Comparison of ENCODE assay signal across 10 cellular contexts in genomic region chr3:183584246-183584913, GRCh38. TPM values are rescaled to one million over a fixed set of nuclear protein-coding genes. Genes with fewer than 3 reads are reported as not detected.
DNase-seq lines count a peak whose midpoint lies in the region; TF ChIP-seq lines count a peak whose summit lies in the region.
"Had no signal": no experiment of that assay in that cellular context is flagged by ENCODE, and none has a peak within 500 bp of the region (broad histone marks: within the 10 kb centered on the region; RNA-seq: fewer than 3 reads in every experiment).

No MANE protein-coding gene starts in this region.

- peaks cover 42% of the 10 kb centered on the region for H3K4me1 Mint-ChIP-seq in endodermal cell
- H3K4me1 Mint-ChIP-seq in mesothelial cell of epicardium, result peaks cover 33% of the 10 kb centered on the region

- H3K4me3 Mint-ChIP-seq in endodermal cell (no peak overlapping the region), mesothelial cell of epicardium (no peak overlapping the region)

- H3K9me3 ChIP-seq in endodermal cell (ENCODE audit: control insufficient read depth, low read length), result no peaks in the 10 kb centered on the region

- no peaks in the 10 kb centered on the region for H3K36me3 Mint-ChIP-seq in endodermal cell (ENCODE audit: low read depth)
- H3K36me3 Mint-ChIP-seq in mesothelial cell of epicardium, result no peaks in the 10 kb centered on the region

- H3K27ac Mint-ChIP-seq in endodermal cell, result peak overlapping the region; percentile 90
- H3K27ac Mint-ChIP-seq in mesothelial cell of epicardium, result peak overlapping the region; percentile 37

- H3K4me1 ChIP-seq in endodermal cell (ENCODE audit: control insufficient read depth, insufficient read depth, low read length), result peaks cover 26% of the 10 kb centered on the region

- no peaks in the 10 kb centered on the region for H3K27me3 ChIP-seq in endodermal cell (ENCODE audit: control insufficient read depth, insufficient read depth, low read length, poor library complexity, severe bottlenecking)

- H3K36me3 ChIP-seq in endodermal cell (ENCODE audit: control insufficient read depth, insufficient read depth, low read length), result no peaks in the 10 kb centered on the region

- 83 to 87% methylated on average over 7 of the region's 7 CpGs for WGBS in endodermal cell (ENCODE audit: insufficient coverage in 1 of 2, insufficient read length in 1 of 2), 2 experiments

- no peak overlapping the region for H3K9ac ChIP-seq in endodermal cell (ENCODE audit: extremely low read depth, low read length, poor library complexity, severe bottlenecking)

- no peaks in the 10 kb centered on the region for H3K9me3 Mint-ChIP-seq in endodermal cell
- no peaks in the 10 kb centered on the region for H3K9me3 Mint-ChIP-seq in mesothelial cell of epicardium

- peak overlapping the region; percentile 17 for H3K4me3 ChIP-seq in endodermal cell (ENCODE audit: low read length)

- DNase-seq in NCI-H2227 (lab: John Stamatoyannopoulos, UW; ENCODE audit: unreplicated experiment), result peak; percentile 54
- no peak for DNase-seq in NCI-H2227 treated with DMSO at 0.1 percent for 48 hours (lab: John Stamatoyannopoulos, UW)
- DNase-seq in endodermal cell, result peak; percentile 66
- no peak for DNase-seq in mesothelial cell of epicardium (ENCODE audit: low spot score in 2 of 2, unreplicated experiment in 2 of 2)
- peak; percentile 64 for DNase-seq in ureter (ENCODE audit: low spot score)
- DNase-seq in activated CD4-positive, alpha-beta T cell treated with anti-CD3 and anti-CD28 coated beads for 4 hours, result no peak
- DNase-seq in NCI-H2081 (lab: John Stamatoyannopoulos, UW), result no peak
- DNase-seq in NCI-H748 treated with DMSO at 0.1 percent for 48 hours (lab: John Stamatoyannopoulos, UW), result no peak
- DNase-seq: activated gamma-delta T cell had no signal

- TF ChIP-seq CTCF in endodermal cell (conservative IDR thresholded peaks at IDR 0.05) (no peak), mesothelial cell of epicardium (IDR thresholded peaks at IDR 0.05; ENCODE audit: unreplicated experiment) (no peak)

- H3K27me3 Mint-ChIP-seq in endodermal cell (ENCODE audit: insufficient read depth) (peaks cover 1% of the 10 kb centered on the region), mesothelial cell of epicardium (ENCODE audit: low read depth) (peaks cover 7% of the 10 kb centered on the region)

- peak overlapping the region; percentile 80 for H3K27ac ChIP-seq in endodermal cell (ENCODE audit: low read depth, low read length)
- H3K27ac ChIP-seq: 22Rv1 had no signal

RNA-seq across cellular contexts. Expression of gene KLHL6, which starts 28.9 kb away (rescaled TPM):
- total RNA-seq in endodermal cell (under 1 TPM; 0.33 to 0.40 TPM), mesothelial cell of epicardium (0.05 to 0.16 TPM (median 0.07 TPM) in 3 replicates), ureter (6.4 TPM)
- 0.36 TPM for polyA plus RNA-seq in endodermal cell (2013, experiment 1 of 2)
- polyA plus RNA-seq in endodermal cell (2013, experiment 2 of 2), result 0.58 TPM

RNA-seq across cellular contexts. Expression of gene KLHL24, which starts 51.0 kb away (rescaled TPM):
- total RNA-seq in endodermal cell (10 to 100 TPM; 29.9 to 39.9 TPM), mesothelial cell of epicardium (112 to 114 TPM (median 114 TPM) in 3 replicates), ureter (69.2 TPM)
- polyA plus RNA-seq in endodermal cell (2013, experiment 1 of 2), result 38.5 TPM
- polyA plus RNA-seq in endodermal cell (2013, experiment 2 of 2), result 33.0 TPM

Comparison
In these comparisons a context has a peak if more than half of its experiments do, and no peak if none do; other contexts are left out.
1. DNase-seq: peak in NCI-H2227 (single experiment), endodermal cell (single experiment) and ureter (single experiment); none in NCI-H2227 treated with DMSO at 0.1 percent for 48 hours (single experiment), mesothelial cell of epicardium (0 of 2), activated CD4-positive, alpha-beta T cell treated with anti-CD3 and anti-CD28 coated beads for 4 hours (0 of 2), NCI-H2081 (0 of 2) and NCI-H748 treated with DMSO at 0.1 percent for 48 hours (single experiment).